8 cellular contexts compared by ENCODE assay signal in the genomic region with DNA sequence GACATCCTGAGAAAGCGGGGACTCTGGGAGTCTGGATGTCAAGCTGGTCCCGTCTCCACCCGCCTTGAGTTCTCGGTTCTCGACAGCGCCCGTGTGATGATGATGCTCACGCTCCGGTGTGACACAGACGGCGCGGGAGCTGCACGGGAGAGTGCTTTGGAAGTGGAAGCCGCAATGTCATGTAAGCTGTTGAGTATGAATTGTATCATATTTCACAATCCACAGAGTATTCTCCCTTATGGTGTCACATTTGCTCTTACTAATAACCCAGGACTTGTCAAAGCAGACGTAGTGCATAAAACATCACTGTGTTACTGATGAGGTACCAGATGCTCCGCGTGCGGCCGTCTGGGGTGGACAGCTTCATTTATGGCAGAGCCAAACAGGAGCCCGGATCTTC.
DNase-seq lines count a peak whose midpoint lies in the region; ATAC-seq and TF ChIP-seq lines count a peak whose summit lies in the region.

No MANE protein-coding gene starts in this region.

- H3F3A ChIP-seq in smooth muscle cell (ENCODE audit: low read depth): peaks cover 8% of the 10 kb centered on the region

- ATAC-seq in GM19463 (IDR thresholded peaks at IDR 0.05; ENCODE audit: unreplicated experiment) (no peak), HG02623 (IDR thresholded peaks at IDR 0.05; ENCODE audit: unreplicated experiment) (no peak)

- H3K36me3 ChIP-seq in smooth muscle cell (ENCODE audit: low read depth): no peaks in the 10 kb centered on the region

- H3K27ac ChIP-seq in cingulate gyrus (ENCODE audit: low read depth, low read length) (peak overlapping the region; percentile 86), smooth muscle cell (ENCODE audit: low read depth) (peak overlapping the region; percentile 10)

- peak overlapping the region; percentile 95 for H3K27ac Mint-ChIP-seq in T-helper 2 cell treated with Interferon-gamma antibody and Interleukin-4, amounts not matched to agents 5 μg/mL and 100 μg/mL, for 36 hours

- peak overlapping the region; percentile 69 for H3K4me3 Mint-ChIP-seq in T-helper 2 cell treated with Interferon-gamma antibody and Interleukin-4, amounts not matched to agents 5 μg/mL and 100 μg/mL, for 36 hours

- no peak for DNase-seq in T-helper 2 cell treated with Interferon-gamma antibody and Interleukin-4, amounts not matched to agents 5 μg/mL and 100 μg/mL, for 36 hours (ENCODE audit: low spot score)
- DNase-seq in T-helper 2 cell: no peak
- DNase-seq in NCI-H2107 (lab: John Stamatoyannopoulos, UW): peak; percentile 61
- DNase-seq in smooth muscle cell (lab: John Stamatoyannopoulos, UW; ENCODE audit: unreplicated experiment): no peak
- DNase-seq in NCI-H82 treated with DMSO at 0.1 percent for 48 hours (lab: John Stamatoyannopoulos, UW; ENCODE audit: unreplicated experiment): no peak

- H3K4me2 ChIP-seq in smooth muscle cell: peak overlapping the region; percentile 6

- peaks cover 53% of the 10 kb centered on the region for H3K36me3 Mint-ChIP-seq in T-helper 2 cell treated with Interferon-gamma antibody and Interleukin-4, amounts not matched to agents 5 μg/mL and 100 μg/mL, for 36 hours (ENCODE audit: low read depth)

- no peaks in the 10 kb centered on the region for H3K27me3 ChIP-seq in smooth muscle cell (ENCODE audit: low read depth)

- no peaks in the 10 kb centered on the region for H3K9me3 ChIP-seq in smooth muscle cell (replicated peaks; ENCODE audit: low read depth)

- 89% methylated on average over 20 of the region's 20 CpGs for WGBS in smooth muscle cell (ENCODE audit: low lambda C conversion rate)

- H3K27me3 Mint-ChIP-seq in T-helper 2 cell treated with Interferon-gamma antibody and Interleukin-4, amounts not matched to agents 5 μg/mL and 100 μg/mL, for 36 hours (ENCODE audit: low read depth): no peaks in the 10 kb centered on the region

- H3K4me1 Mint-ChIP-seq in T-helper 2 cell treated with Interferon-gamma antibody and Interleukin-4, amounts not matched to agents 5 μg/mL and 100 μg/mL, for 36 hours (ENCODE audit: low read depth): peaks cover 60% of the 10 kb centered on the region

- no peak overlapping the region for H3K4me3 ChIP-seq in smooth muscle cell

- TF ChIP-seq CTCF in smooth muscle cell (IDR thresholded peaks at IDR 0.05; ENCODE audit: borderline replicate concordance, insufficient read depth, poor library complexity, severe bottlenecking): no peak

- no peaks in the 10 kb centered on the region for H3K79me2 ChIP-seq in smooth muscle cell (ENCODE audit: low read depth)

- no peak overlapping the region for H3K9ac ChIP-seq in smooth muscle cell (ENCODE audit: low read depth)

- H3K4me1 ChIP-seq in smooth muscle cell (ENCODE audit: low read depth): peaks cover 7% of the 10 kb centered on the region

- H4K20me1 ChIP-seq in smooth muscle cell (ENCODE audit: low read depth): no peaks in the 10 kb centered on the region

- H3K9me3 Mint-ChIP-seq in T-helper 2 cell treated with Interferon-gamma antibody and Interleukin-4, amounts not matched to agents 5 μg/mL and 100 μg/mL, for 36 hours: no peaks in the 10 kb centered on the region

- no peak overlapping the region for H2AFZ ChIP-seq in smooth muscle cell (ENCODE audit: low read depth)
